In genomic region chr5:81751009-81751835, GRCh38 we compare ENCODE assay signal across 8 cellular contexts. TPM values are rescaled to one million over a fixed set of nuclear protein-coding genes. Genes with fewer than 3 reads are reported as not detected.
DNase-seq lines count a peak whose midpoint lies in the region; ATAC-seq, FAIRE-seq and TF ChIP-seq lines count a peak whose summit lies in the region.

TSS of gene SSBP2 (minus strand) at chr5:81751097. CDS start at chr5:81751042, 55 bp downstream.

- FAIRE-seq in GM12891 (lab: Jason Lieb, UNC), result peak; percentile 99

- TF ChIP-seq POLR2A in GM12891 (IDR thresholded peaks at IDR 0.05; ENCODE audit: low read depth, low read length), result no peak
- peak; percentile 83 to 90 for TF ChIP-seq POLR2A in tibial nerve (IDR thresholded peaks at IDR 0.05)

- H3K27me3 ChIP-seq in adipocyte (replicated peaks; ENCODE audit: control insufficient read depth, insufficient read depth, low read length) (no peaks in the 10 kb centered on the region), trophoblast cell (ENCODE audit: insufficient read depth, low read length) (no peaks in the 10 kb centered on the region), tibial nerve (no peaks in the 10 kb centered on the region)

- H3K4me3 ChIP-seq in adipocyte (ENCODE audit: low read length) (peak within 1 kb of the TSS; percentile 87), trophoblast cell (ENCODE audit: low read depth, low read length) (peak within 1 kb of the TSS; percentile 88), tibial nerve (peak within 1 kb of the TSS; percentile 85 to 99 (median 92))

- H3K14ac ChIP-seq in trophoblast cell (ENCODE audit: low read length), result peak within 1 kb of the TSS; percentile 98

- intact Hi-C loops in cardiac septum (cut with DNase I), result loop anchor here (1.0 to 10.0 kb wide), 6 partner anchors 36 to 414 kb away; partner anchors contain the start of gene ATG10

- TF ChIP-seq CTCF in tibial nerve (IDR thresholded peaks at IDR 0.05), result peak in 3 of 5 experiments; percentile 6 to 66 (median 61)

- H2BK5ac ChIP-seq in trophoblast cell (ENCODE audit: low read depth, low read length, poor library complexity), result peak within 1 kb of the TSS; percentile 99

- peak within 1 kb of the TSS; percentile 99 for H2BK120ac ChIP-seq in trophoblast cell (ENCODE audit: insufficient read depth, low read length, poor library complexity)

- peak within 1 kb of the TSS; percentile 99 for H3K18ac ChIP-seq in trophoblast cell (ENCODE audit: low read length)

- H3K4me1 ChIP-seq in adipocyte (ENCODE audit: control insufficient read depth, insufficient read depth, low read length), result peaks cover 47% of the 10 kb centered on the region
- H3K4me1 ChIP-seq in trophoblast cell (ENCODE audit: control insufficient read depth in 1 of 2, insufficient read depth in 2 of 2, low read length in 2 of 2), result peaks cover 6 to 8% of the 10 kb centered on the region in 2 experiments
- peaks cover 2 to 70% (median 20%) of the 10 kb centered on the region in 4 donors for H3K4me1 ChIP-seq in tibial nerve

- peaks cover 7% of the 10 kb centered on the region for H3K79me1 ChIP-seq in trophoblast cell (ENCODE audit: low read length)

- peak within 1 kb of the TSS; percentile 33 for H2BK12ac ChIP-seq in trophoblast cell (ENCODE audit: low read length)

- ATAC-seq in HG02763 (IDR thresholded peaks at IDR 0.05; ENCODE audit: unreplicated experiment), result peak; percentile 79

- peak within 1 kb of the TSS; percentile 98 for H2AFZ ChIP-seq in trophoblast cell (ENCODE audit: insufficient read depth, low read length, poor library complexity)

- H4K8ac ChIP-seq in trophoblast cell (ENCODE audit: low read depth, low read length), result peak within 1 kb of the TSS; percentile 98

- peak within 1 kb of the TSS; percentile 78 for H3K4me2 ChIP-seq in trophoblast cell (ENCODE audit: low read length)

- DNase-seq in GM12891 (ENCODE audit: insufficient read length, low spot score), result peak; percentile 79
- peak; percentile 97 to 98 (median 97) for DNase-seq in NCI-H1417 (lab: John Stamatoyannopoulos, UW)
- peak; percentile 96 for DNase-seq in SW480 (ENCODE audit: low spot score)
- DNase-seq in adipocyte (ENCODE audit: low read depth), result peak; percentile 100
- peak; percentile 100 for DNase-seq in cardiac septum (ENCODE audit: low spot score)
- DNase-seq in trophoblast cell, result peak; percentile 96 to 99
- DNase-seq in tibial nerve (ENCODE audit: low spot score in 2 of 2), result peak; percentile 99

- peak within 1 kb of the TSS; percentile 99 for H4K91ac ChIP-seq in trophoblast cell (ENCODE audit: low read depth, low read length)

- H3K9me3 ChIP-seq in adipocyte (ENCODE audit: control insufficient read depth, low read length) (no peaks in the 10 kb centered on the region), trophoblast cell (ENCODE audit: insufficient read depth, low read depth, low read length) (no peaks in the 10 kb centered on the region), tibial nerve (no peaks in the 10 kb centered on the region)

- H3K9ac ChIP-seq in adipocyte (ENCODE audit: low read length), result peak within 1 kb of the TSS; percentile 92
- H3K9ac ChIP-seq in trophoblast cell (ENCODE audit: low read length), result peak within 1 kb of the TSS; percentile 85

- WGBS in trophoblast cell (ENCODE audit: extremely low coverage, insufficient coverage, insufficient read length), result no CpG with 5 or more reads among the region's 73 CpGs
- WGBS in tibial nerve, 2 donors, result 1 to 3% methylated on average over 37 to 62 of the region's 73 CpGs

- peak; percentile 88 to 100 for TF ChIP-seq EP300 in tibial nerve (IDR thresholded peaks at IDR 0.05)

- H3K27ac ChIP-seq in trophoblast cell (ENCODE audit: low read depth, low read length) (peak within 1 kb of the TSS; percentile 96), tibial nerve (peak within 1 kb of the TSS; percentile 94 to 99 (median 98))

- H2AK5ac ChIP-seq in trophoblast cell (ENCODE audit: low read length), result peak within 1 kb of the TSS; percentile 62

- no peak within 1 kb of the TSS for H3K23ac ChIP-seq in trophoblast cell (ENCODE audit: low read length)

- H3K4ac ChIP-seq in trophoblast cell (ENCODE audit: low read depth, low read length), result peak within 1 kb of the TSS; percentile 91

- no peaks in the 10 kb centered on the region for H3K36me3 ChIP-seq in adipocyte (ENCODE audit: control insufficient read depth, insufficient read depth, low read length, severe bottlenecking)
- no peaks in the 10 kb centered on the region for H3K36me3 ChIP-seq in trophoblast cell (ENCODE audit: control insufficient read depth in 1 of 2, insufficient read depth in 2 of 2, low read length in 2 of 2)
- H3K36me3 ChIP-seq in tibial nerve, result no peaks in the 10 kb centered on the region

- peak within 1 kb of the TSS; percentile 97 for H4K12ac ChIP-seq in trophoblast cell (ENCODE audit: low read depth, low read length)

- H3K79me2 ChIP-seq in trophoblast cell (ENCODE audit: control insufficient read depth, insufficient read depth, low read length, poor library complexity), result peaks cover 6% of the 10 kb centered on the region

TF ChIP-seq in GM12891, 5 proteins besides CTCF, POLR2A, EP300 and RAD21:
- TF ChIP-seq SPI1 (IDR thresholded peaks at IDR 0.05; ENCODE audit: low read depth, low read length) (no peak), POU2F2 (IDR thresholded peaks at IDR 0.05; ENCODE audit: low read depth, low read length) (peak; percentile 59; the same call in 1 of the 2 replicates), TAF1 (IDR thresholded peaks at IDR 0.05; ENCODE audit: low read depth, low read length) (peak; percentile 72), PAX5 (IDR thresholded peaks at IDR 0.05; ENCODE audit: insufficient read depth, low read length, severe bottlenecking) (peak; percentile 79)

RNA-seq across cellular contexts. Expression of gene SSBP2, which starts in this region (rescaled TPM):
- polyA plus RNA-seq in GM12891 (2012; ENCODE audit: low read depth, missing spikeins), result 48.3 TPM
- total RNA-seq in cardiac septum, result 102 TPM
- 10.6 and 10.9 TPM in 2 replicates for polyA plus RNA-seq in trophoblast cell (2013)
- 10 to 100 TPM; 62.6 to 95.1 (median 77.5) TPM for total RNA-seq in tibial nerve

Comparison
In these comparisons a context has a peak if more than half of its experiments do, and no peak if none do; other contexts are left out.
1. Peak in every context shown above with its lines: DNase-seq, ATAC-seq, H3K4me3 ChIP-seq and H3K27ac ChIP-seq.